In the genomic region with DNA sequence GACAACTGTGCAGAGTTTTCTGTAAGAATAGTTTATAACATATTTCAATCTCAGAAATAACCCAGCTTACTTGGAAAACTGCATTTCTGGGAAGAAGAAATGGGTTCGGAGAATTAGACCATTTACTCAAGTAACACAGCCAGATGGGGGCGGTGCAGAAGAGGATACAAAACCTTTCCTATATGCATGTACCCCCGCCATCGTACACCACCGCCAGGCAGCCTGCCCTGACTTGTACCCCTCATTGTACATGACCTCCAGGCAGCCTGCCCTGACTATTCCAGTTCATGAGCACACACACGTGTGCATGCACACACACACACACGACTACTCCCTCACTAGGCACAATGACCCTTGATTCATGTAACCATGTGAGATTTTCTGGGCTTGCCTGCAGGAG, we compare ENCODE assay signal across 9 cellular contexts.
DNase-seq lines count a peak whose midpoint lies in the region; ATAC-seq and TF ChIP-seq lines count a peak whose summit lies in the region.
"Had no signal": no experiment of that assay in that cellular context is flagged by ENCODE, and none has a peak within 500 bp of the region (broad histone marks: within the 10 kb centered on the region; RNA-seq: fewer than 3 reads in every experiment).

No MANE protein-coding gene starts in this region.

- ATAC-seq in heart right ventricle (peak in 1 of 8 donors; percentile 8), right cardiac atrium (no peak), lower lobe of right lung (no peak), upper lobe of right lung (no peak)

- H3K27me3 ChIP-seq in heart right ventricle (peaks cover 0 to 12% (median 0%) of the 10 kb centered on the region in 7 donors), right cardiac atrium (ENCODE audit: control insufficient read depth, insufficient read depth) (no peaks in the 10 kb centered on the region), lower lobe of right lung (ENCODE audit: low read depth) (no peaks in the 10 kb centered on the region), upper lobe of right lung (no peaks in the 10 kb centered on the region)

- DNase-seq in heart right ventricle (no peak), right cardiac atrium (no peak), astrocyte of the hippocampus (ENCODE audit: low read depth, low spot score) (peak; percentile 8), lower lobe of right lung (no peak), upper lobe of right lung (no peak), NCI-H510A treated with DMSO at 0.1 percent for 48 hours (lab: John Stamatoyannopoulos, UW) (no peak), cerebellar nuclear complex (lab: John Stamatoyannopoulos, UW) (no peak), NCI-H526 treated with DMSO at 0.1 percent for 48 hours (lab: John Stamatoyannopoulos, UW) (no peak)

- H3K4me3 ChIP-seq in heart right ventricle, result peak overlapping the region in 7 of 10 donors; percentile 28 to 55 (median 47)
- no peak overlapping the region for H3K4me3 ChIP-seq in right cardiac atrium (ENCODE audit: low read length)
- peak overlapping the region; percentile 41 for H3K4me3 ChIP-seq in lower lobe of right lung
- peak overlapping the region; percentile 35 for H3K4me3 ChIP-seq in upper lobe of right lung
- H3K4me3 ChIP-seq: SK-N-MC had no signal

- H3K36me3 ChIP-seq in heart right ventricle, result peaks cover 0 to 16% (median 0%) of the 10 kb centered on the region in 9 donors
- no peaks in the 10 kb centered on the region for H3K36me3 ChIP-seq in lower lobe of right lung
- H3K36me3 ChIP-seq in upper lobe of right lung, result no peaks in the 10 kb centered on the region

- intact Hi-C loops in heart right ventricle (cut with DNase I), result no loop called here
- intact Hi-C loops in right cardiac atrium (cut with DNase I), result no loop called here
- intact Hi-C loops in lower lobe of right lung (cut with DNase I), result no loop called here
- intact Hi-C loops in upper lobe of right lung (cut with DNase I), result no loop called here

- H3K9me3 ChIP-seq in heart right ventricle, result no peaks in the 10 kb centered on the region
- H3K9me3 ChIP-seq in right cardiac atrium (ENCODE audit: control insufficient read depth, low read length), result no peaks in the 10 kb centered on the region
- H3K9me3 ChIP-seq in lower lobe of right lung, result no peaks in the 10 kb centered on the region
- no peaks in the 10 kb centered on the region for H3K9me3 ChIP-seq in upper lobe of right lung

- H3K4me1 ChIP-seq in heart right ventricle (peaks cover 0 to 24% (median 8%) of the 10 kb centered on the region in 9 donors), right cardiac atrium (ENCODE audit: control insufficient read depth, insufficient read depth, low read length) (peaks cover 5% of the 10 kb centered on the region), lower lobe of right lung (no peaks in the 10 kb centered on the region), upper lobe of right lung (peaks cover 5% of the 10 kb centered on the region)

- 85 to 92% methylated on average over 7 of the region's 7 CpGs for WGBS in heart right ventricle, 2 donors
- WGBS in right cardiac atrium, result 75% methylated on average over 7 of the region's 7 CpGs

- TF ChIP-seq CTCF in heart right ventricle (IDR thresholded peaks at IDR 0.05) (peak in 1 of 9 donors; percentile 10), lower lobe of right lung (IDR thresholded peaks at IDR 0.05) (no peak), upper lobe of right lung (IDR thresholded peaks at IDR 0.05) (no peak)

- H3K27ac ChIP-seq in heart right ventricle (peak overlapping the region in 1 of 10 donors; percentile 60), right cardiac atrium (ENCODE audit: low read length) (no peak overlapping the region), lower lobe of right lung (no peak overlapping the region), upper lobe of right lung (no peak overlapping the region)
- H3K27ac ChIP-seq: SK-N-MC had no signal
